ENCODE assay signal across 18 cellular contexts in the genomic region with DNA sequence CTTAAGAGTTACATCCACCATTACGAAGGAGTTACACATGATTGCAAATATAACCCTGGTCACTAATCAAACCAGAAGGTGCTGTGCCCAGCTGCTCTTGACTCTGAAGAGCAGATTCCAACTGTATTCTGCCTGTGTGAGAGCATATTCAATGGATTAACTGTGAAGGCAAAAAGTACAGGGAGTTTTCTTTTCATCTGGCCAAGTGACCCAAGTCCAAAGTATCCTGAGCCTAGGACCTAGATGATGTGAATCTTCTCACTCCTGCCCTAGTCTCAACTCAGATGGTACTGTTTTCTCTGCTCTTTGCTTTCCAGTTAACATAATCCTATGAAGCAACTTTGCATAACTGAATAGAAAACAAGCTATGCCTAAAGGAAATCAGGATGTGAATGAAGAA.
DNase-seq lines count a peak whose midpoint lies in the region; ATAC-seq and TF ChIP-seq lines count a peak whose summit lies in the region.
"Had no signal": no experiment of that assay in that cellular context is flagged by ENCODE, and none has a peak within 500 bp of the region (broad histone marks: within the 10 kb centered on the region; RNA-seq: fewer than 3 reads in every experiment).

No MANE protein-coding gene starts in this region.

- peak overlapping the region; percentile 15 for H3K27ac Mint-ChIP-seq in activated T-helper 17 cell treated with anti-CD3 and anti-CD28 coated beads, Interleukin-2, amount 50 U/mL, for 72 hours
- H3K27ac Mint-ChIP-seq in stimulated activated effector memory CD8-positive, alpha-beta T cell treated with anti-CD3 and anti-CD28 coated beads, Interleukin-12 subunit alpha, Interleukin-12 subunit beta, amount 100 ng/mL, for 72 hours, result peak overlapping the region; percentile 29
- H3K27ac Mint-ChIP-seq: CD4-positive, alpha-beta memory T cell; HFFc6 had no signal

- no peaks in the 10 kb centered on the region for H3K27me3 Mint-ChIP-seq in activated T-helper 17 cell treated with anti-CD3 and anti-CD28 coated beads, Interleukin-2, amount 50 U/mL, for 72 hours
- H3K27me3 Mint-ChIP-seq: CD4-positive, alpha-beta memory T cell had no signal

- intact Hi-C loops in left colon (cut with DNase I, micrococcal nuclease) (no loop called here), mucosa of descending colon (cut with DNase I, micrococcal nuclease) (no loop called here)

- no peaks in the 10 kb centered on the region for H3K9me3 Mint-ChIP-seq in activated T-helper 17 cell treated with anti-CD3 and anti-CD28 coated beads, Interleukin-2, amount 50 U/mL, for 72 hours
- no peaks in the 10 kb centered on the region for H3K9me3 Mint-ChIP-seq in stimulated activated effector memory CD8-positive, alpha-beta T cell treated with anti-CD3 and anti-CD28 coated beads, Interleukin-12 subunit alpha, Interleukin-12 subunit beta, amount 100 ng/mL, for 72 hours
- H3K9me3 Mint-ChIP-seq: CD4-positive, alpha-beta memory T cell; HFFc6 had no signal

- no peaks in the 10 kb centered on the region for H3K4me1 ChIP-seq in mucosa of descending colon (ENCODE audit: low read depth)
- H3K4me1 ChIP-seq: Caco-2, HAP-1 had no signal

- no peak overlapping the region for H3K4me3 Mint-ChIP-seq in activated T-helper 17 cell treated with anti-CD3 and anti-CD28 coated beads, Interleukin-2, amount 50 U/mL, for 72 hours
- H3K4me3 Mint-ChIP-seq in stimulated activated effector memory CD8-positive, alpha-beta T cell treated with anti-CD3 and anti-CD28 coated beads, Interleukin-12 subunit alpha, Interleukin-12 subunit beta, amount 100 ng/mL, for 72 hours, result no peak overlapping the region
- H3K4me3 Mint-ChIP-seq: CD4-positive, alpha-beta memory T cell; HFFc6 had no signal

- H3K9me3 ChIP-seq in mucosa of descending colon, result no peaks in the 10 kb centered on the region
- H3K9me3 ChIP-seq: Caco-2, HAP-1 had no signal

- peaks cover 20% of the 10 kb centered on the region for H3K36me3 Mint-ChIP-seq in activated T-helper 17 cell treated with anti-CD3 and anti-CD28 coated beads, Interleukin-2, amount 50 U/mL, for 72 hours (ENCODE audit: low read depth)
- H3K36me3 Mint-ChIP-seq in stimulated activated effector memory CD8-positive, alpha-beta T cell treated with anti-CD3 and anti-CD28 coated beads, Interleukin-12 subunit alpha, Interleukin-12 subunit beta, amount 100 ng/mL, for 72 hours, result peaks cover 5% of the 10 kb centered on the region

- no peak overlapping the region for H3K4me3 ChIP-seq in mucosa of descending colon
- H3K4me3 ChIP-seq: GM12878, HAP-1 had no signal

- DNase-seq in left colon (no peak), mucosa of descending colon (no peak), DMS114 treated with DMSO at 0.1 percent for 48 hours (lab: John Stamatoyannopoulos, UW; ENCODE audit: unreplicated experiment) (no peak), Kasumi-1 (lab: John Stamatoyannopoulos, UW) (no peak), COLO829 (ENCODE audit: low spot score) (no peak)
- no peak for DNase-seq in stimulated activated effector memory CD8-positive, alpha-beta T cell treated with anti-CD3 and anti-CD28 coated beads, Interleukin-12 subunit alpha, Interleukin-12 subunit beta, amount 100 ng/mL, for 72 hours (ENCODE audit: low spot score in 2 of 2)
- no peak for DNase-seq in activated effector memory CD4-positive, alpha-beta T cell treated with anti-CD3 and anti-CD28 coated beads, Interleukin-2, amount 50 U/mL, for 16 hours
- DNase-seq: C1 segment of cervical spinal cord; Caco-2; CD4-positive, alpha-beta memory T cell; DMS79; EL; GDM1; GOT3; HFFc6 had no signal

- no peaks in the 10 kb centered on the region for H3K36me3 ChIP-seq in mucosa of descending colon (ENCODE audit: low read depth)

- no peak for TF ChIP-seq CTCF in mucosa of descending colon (IDR thresholded peaks at IDR 0.05)

- no peak for ATAC-seq in activated T-helper 17 cell treated with anti-CD3 and anti-CD28 coated beads, Interleukin-2, amount 50 U/mL, for 72 hours (replicated peaks)
- peak; percentile 80 for ATAC-seq in left colon
- ATAC-seq in mucosa of descending colon, result peak; percentile 25
- no peak for ATAC-seq in stimulated activated effector memory CD8-positive, alpha-beta T cell treated with anti-CD3 and anti-CD28 coated beads, Interleukin-12 subunit alpha, Interleukin-12 subunit beta, amount 100 ng/mL, for 72 hours
- ATAC-seq: GM12878 had no signal

- no peaks in the 10 kb centered on the region for H3K4me1 Mint-ChIP-seq in activated T-helper 17 cell treated with anti-CD3 and anti-CD28 coated beads, Interleukin-2, amount 50 U/mL, for 72 hours
- no peaks in the 10 kb centered on the region for H3K4me1 Mint-ChIP-seq in stimulated activated effector memory CD8-positive, alpha-beta T cell treated with anti-CD3 and anti-CD28 coated beads, Interleukin-12 subunit alpha, Interleukin-12 subunit beta, amount 100 ng/mL, for 72 hours
- H3K4me1 Mint-ChIP-seq: CD4-positive, alpha-beta memory T cell had no signal

Comparison
In these comparisons a context has a peak if more than half of its experiments do, and no peak if none do; other contexts are left out.
1. ATAC-seq: peak in left colon (single experiment) and mucosa of descending colon (single experiment); none in activated T-helper 17 cell treated with anti-CD3 and anti-CD28 coated beads, Interleukin-2, amount 50 U/mL, for 72 hours (single experiment) and stimulated activated effector memory CD8-positive, alpha-beta T cell treated with anti-CD3 and anti-CD28 coated beads, Interleukin-12 subunit alpha, Interleukin-12 subunit beta, amount 100 ng/mL, for 72 hours (single experiment).